13 cellular contexts compared by ENCODE assay signal in genomic region chr16:23334950-23335349, GRCh38.
"Had no signal": no experiment of that assay in that cellular context is flagged by ENCODE, and none has a peak within 500 bp of the region (broad histone marks: within the 10 kb centered on the region; RNA-seq: fewer than 3 reads in every experiment).

No MANE protein-coding gene starts in this region.

- DNase-seq: activated CD4-positive, CD25-positive, alpha-beta regulatory T cell treated with anti-CD3 and anti-CD28 coated beads, Interleukin-2, amount 50 U/mL, for 72 hours; activated naive CD4-positive, alpha-beta T cell treated with anti-CD3 and anti-CD28 coated beads for 36 hours; activated naive CD8-positive, alpha-beta T cell treated with anti-CD3 and anti-CD28 coated beads, Interleukin-2, amount 50 U/mL, for 24 hours; cortex of kidney; effector CD4-positive, alpha-beta T cell; foreskin fibroblast; immature natural killer cell; nucleus accumbens; stimulated activated CD4-positive, alpha-beta T cell treated with anti-CD3 and anti-CD28 coated beads, Interleukin-4, amount 100 ng/mL, for 24 hours; stimulated activated naive CD4-positive, alpha-beta T cell treated with Interleukin-2 at 50 U/mL for 16 hours; substantia nigra had no signal

- H3K9me3 Mint-ChIP-seq: activated naive CD4-positive, alpha-beta T cell treated with anti-CD3 and anti-CD28 coated beads for 36 hours; activated naive CD8-positive, alpha-beta T cell treated with anti-CD3 and anti-CD28 coated beads, Interleukin-2, amount 50 U/mL, for 24 hours; activated T-helper 17 cell treated with anti-CD3 and anti-CD28 coated beads, Interleukin-2, amount 50 U/mL, for 72 hours; immature natural killer cell; natural killer cell treated with Interleukin-12 subunit alpha and Interleukin-12 subunit beta and Interleukin-15 and Interleukin-18, amount 100 ng/mL, for 72 hours had no signal

- H3K4me3 Mint-ChIP-seq: activated naive CD4-positive, alpha-beta T cell treated with anti-CD3 and anti-CD28 coated beads for 36 hours; activated naive CD8-positive, alpha-beta T cell treated with anti-CD3 and anti-CD28 coated beads, Interleukin-2, amount 50 U/mL, for 24 hours; activated T-helper 17 cell treated with anti-CD3 and anti-CD28 coated beads, Interleukin-2, amount 50 U/mL, for 72 hours; immature natural killer cell; natural killer cell treated with Interleukin-12 subunit alpha and Interleukin-12 subunit beta and Interleukin-15 and Interleukin-18, amount 100 ng/mL, for 72 hours had no signal

- H3K27ac Mint-ChIP-seq: activated naive CD4-positive, alpha-beta T cell treated with anti-CD3 and anti-CD28 coated beads for 36 hours; activated naive CD8-positive, alpha-beta T cell treated with anti-CD3 and anti-CD28 coated beads, Interleukin-2, amount 50 U/mL, for 24 hours; immature natural killer cell; natural killer cell treated with Interleukin-12 subunit alpha and Interleukin-12 subunit beta and Interleukin-15 and Interleukin-18, amount 100 ng/mL, for 72 hours had no signal

- H3K36me3 Mint-ChIP-seq: immature natural killer cell; natural killer cell treated with Interleukin-12 subunit alpha and Interleukin-12 subunit beta and Interleukin-15 and Interleukin-18, amount 100 ng/mL, for 72 hours had no signal

- ATAC-seq: natural killer cell treated with Interleukin-12 subunit alpha and Interleukin-12 subunit beta and Interleukin-15 and Interleukin-18, amount 100 ng/mL, for 72 hours had no signal

- H3K4me1 Mint-ChIP-seq: immature natural killer cell had no signal
